Comparison of ENCODE assay signal across 21 cellular contexts in genomic region chr2:228367356-228367755, GRCh38.
DNase-seq lines count a peak whose midpoint lies in the region; ATAC-seq and TF ChIP-seq lines count a peak whose summit lies in the region.
"Had no signal": no experiment of that assay in that cellular context is flagged by ENCODE, and none has a peak within 500 bp of the region (broad histone marks: within the 10 kb centered on the region; RNA-seq: fewer than 3 reads in every experiment).

No MANE protein-coding gene starts in this region.

- TF ChIP-seq POLR2A in body of pancreas (IDR thresholded peaks at IDR 0.05): no peak

- H3K36me3 ChIP-seq in body of pancreas (replicated peaks in 1 of 2; ENCODE audit: insufficient read depth in 1 of 2, low read depth in 2 of 2): no peaks in the 10 kb centered on the region
- H3K36me3 ChIP-seq: BE2C had no signal

- peak; percentile 6 to 55 (median 19) for DNase-seq in NCI-H1417 (lab: John Stamatoyannopoulos, UW)
- no peak for DNase-seq in NCI-H1417 treated with DMSO at 0.1 percent for 48 hours (lab: John Stamatoyannopoulos, UW)
- DNase-seq in NCI-H1105 (lab: John Stamatoyannopoulos, UW): peak; percentile 69
- DNase-seq in NCI-H2171 treated with DMSO at 0.1 percent for 48 hours (lab: John Stamatoyannopoulos, UW): peak; percentile 74
- peak in 3 of 4 donors; percentile 16 to 49 (median 33) for DNase-seq in body of pancreas
- no peak for DNase-seq in posterior vena cava (ENCODE audit: low spot score)
- no peak for DNase-seq in NCI-H187 (lab: John Stamatoyannopoulos, UW)
- DNase-seq: 8988T; BE2C; Calu3; CD4-positive, CD25-positive, alpha-beta regulatory T cell; GDM1; NCI-H524 treated with DMSO at 0.1 percent for 48 hours; PC-3; SIG-M5; T-cell had no signal

- no peak for ATAC-seq in body of pancreas
- ATAC-seq in HG02973 (IDR thresholded peaks at IDR 0.05; ENCODE audit: unreplicated experiment): no peak
- ATAC-seq: PC-3, SK-N-SH treated with all-trans-retinoic acid at 6 μM for 48 hours, T-cell had no signal

- TF ChIP-seq CTCF in body of pancreas (IDR thresholded peaks at IDR 0.05): no peak

- H3K27me3 ChIP-seq in body of pancreas: no peaks in the 10 kb centered on the region
- H3K27me3 ChIP-seq: BE2C had no signal

- H3K27ac ChIP-seq in body of pancreas: no peak overlapping the region
- H3K27ac ChIP-seq: HL-60, KMS-11, RWPE1 had no signal

- peaks cover 5% of the 10 kb centered on the region for H3K4me1 ChIP-seq in body of pancreas
- H3K4me1 ChIP-seq: BE2C had no signal

- WGBS in body of pancreas, 2 donors: 93 to 95% methylated on average over 2 of the region's 2 CpGs

- intact Hi-C loops in body of pancreas (cut with DNase I): no loop called here
- intact Hi-C loops in posterior vena cava (cut with DNase I): no loop called here

- no peak overlapping the region for H3K4me3 ChIP-seq in body of pancreas

- H3K9me3 ChIP-seq in body of pancreas: no peaks in the 10 kb centered on the region
- H3K9me3 ChIP-seq: BE2C had no signal

Comparison
In these comparisons a context has a peak if more than half of its experiments do, and no peak if none do; other contexts are left out.
1. DNase-seq: peak in NCI-H1417 (3 of 3), NCI-H1105 (single experiment), NCI-H2171 treated with DMSO at 0.1 percent for 48 hours (single experiment) and body of pancreas (3 of 4); none in NCI-H1417 treated with DMSO at 0.1 percent for 48 hours (single experiment), posterior vena cava (single experiment) and NCI-H187 (0 of 2).